In genomic region chr9:128007566-128008138, GRCh38 we compare ENCODE assay signal across 1 cellular context.
TF ChIP-seq lines count a peak whose summit lies in the region.

No MANE protein-coding gene starts in this region.

TF ChIP-seq in K562, 482 proteins besides CTCF, POLR2A, EP300 and RAD21 (continued from another document and continues in another):
- TF ChIP-seq, protein P1, sequence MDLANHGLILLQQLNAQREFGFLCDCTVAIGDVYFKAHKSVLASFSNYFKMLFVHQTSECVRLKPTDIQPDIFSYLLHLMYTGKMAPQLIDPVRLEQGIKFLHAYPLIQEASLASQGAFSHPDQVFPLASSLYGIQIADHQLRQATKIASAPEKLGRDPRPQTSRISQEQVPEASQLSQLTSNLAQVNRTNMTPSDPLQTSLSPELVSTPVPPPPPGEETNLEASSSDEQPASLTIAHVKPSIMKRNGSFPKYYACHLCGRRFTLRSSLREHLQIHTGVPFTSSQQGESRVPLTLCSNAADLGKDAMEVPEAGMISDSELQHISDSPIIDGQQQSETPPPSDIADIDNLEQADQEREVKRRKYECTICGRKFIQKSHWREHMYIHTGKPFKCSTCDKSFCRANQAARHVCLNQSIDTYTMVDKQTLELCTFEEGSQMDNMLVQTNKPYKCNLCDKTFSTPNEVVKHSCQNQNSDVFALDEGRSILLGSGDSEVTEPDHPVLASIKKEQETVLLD (IDR thresholded peaks at IDR 0.05), result no peak
- TF ChIP-seq FOXM1 (IDR thresholded peaks at IDR 0.05; ENCODE audit: low read depth) (no peak), FOXM1 (CRISPR knock-in tag; IDR thresholded peaks at IDR 0.05; ENCODE audit: low read depth) (no peak), ZNF232 (CRISPR knock-in tag; IDR thresholded peaks at IDR 0.05) (no peak), MEF2A (IDR thresholded peaks at IDR 0.05; ENCODE audit: control insufficient read depth, low read depth, low read length) (no peak), ZC3H8 (IDR thresholded peaks at IDR 0.05) (no peak), EP400 (IDR thresholded peaks at IDR 0.05) (no peak), PHTF2 (CRISPR knock-in tag; IDR thresholded peaks at IDR 0.05) (no peak), AFF4 (CRISPR knock-in tag; IDR thresholded peaks at IDR 0.05) (no peak), THRAP3 (IDR thresholded peaks at IDR 0.05; ENCODE audit: borderline replicate concordance) (no peak), SP2 (IDR thresholded peaks at IDR 0.05; ENCODE audit: extremely low read depth, low read depth, low read length, poor library complexity, severe bottlenecking) (no peak), ZNF586 (CRISPR knock-in tag; conservative IDR thresholded peaks at IDR 0.05) (no peak), ILF3 (IDR thresholded peaks at IDR 0.05; ENCODE audit: borderline replicate concordance) (no peak), CREBBP (IDR thresholded peaks at IDR 0.05; ENCODE audit: low read depth, low read length) (no peak), NELFE (IDR thresholded peaks at IDR 0.05; ENCODE audit: insufficient read depth, insufficient read length) (no peak), ATF2 (CRISPR knock-in tag; IDR thresholded peaks at IDR 0.05) (no peak), CBX8 (IDR thresholded peaks at IDR 0.05; ENCODE audit: borderline replicate concordance, extremely low read depth, low read depth, low read length, poor library complexity, severe bottlenecking) (no peak), POLR2G (IDR thresholded peaks at IDR 0.05; ENCODE audit: low read depth, low read length) (no peak), KDM2B (CRISPR knock-in tag; IDR thresholded peaks at IDR 0.05) (no peak), MED1 (CRISPR knock-in tag; IDR thresholded peaks at IDR 0.05; ENCODE audit: borderline replicate concordance) (no peak), ZNF431 (CRISPR knock-in tag; IDR thresholded peaks at IDR 0.05) (no peak), FUS (optimal IDR thresholded peaks at IDR 0.05; ENCODE audit: low read depth, low read length) (no peak), PBX2 (CRISPR knock-in tag; IDR thresholded peaks at IDR 0.05; ENCODE audit: low read depth) (no peak), PBX2 (tag; conservative IDR thresholded peaks at IDR 0.05; ENCODE audit: low read depth) (no peak), KLF13 (tag; IDR thresholded peaks at IDR 0.05; ENCODE audit: borderline replicate concordance, low read depth) (no peak), ZNF184 (CRISPR knock-in tag; IDR thresholded peaks at IDR 0.05) (no peak), ZNF124 (CRISPR knock-in tag; IDR thresholded peaks at IDR 0.05) (no peak), IRF2 (CRISPR knock-in tag; IDR thresholded peaks at IDR 0.05) (no peak), GATA2 (CRISPR knock-in tag; IDR thresholded peaks at IDR 0.05) (no peak), ZBTB7A (IDR thresholded peaks at IDR 0.05; ENCODE audit: borderline replicate concordance, control insufficient read depth, low read depth, low read length) (peak; percentile 51; the same call in 1 of the 2 replicates), PPARD (CRISPR knock-in tag; IDR thresholded peaks at IDR 0.05) (no peak), ZNF384 (IDR thresholded peaks at IDR 0.05; ENCODE audit: low read depth, low read length) (no peak), ZNF583 (CRISPR knock-in tag; IDR thresholded peaks at IDR 0.05) (no peak), ZNF197 (CRISPR knock-in tag; IDR thresholded peaks at IDR 0.05; ENCODE audit: low read depth) (no peak), FOXA1 (IDR thresholded peaks at IDR 0.05; ENCODE audit: borderline replicate concordance) (no peak), DPF2 (IDR thresholded peaks at IDR 0.05) (peak; percentile 68), ZNF764 (CRISPR knock-in tag; IDR thresholded peaks at IDR 0.05; ENCODE audit: low read depth) (no peak), SMAD4 (CRISPR knock-in tag; conservative IDR thresholded peaks at IDR 0.05) (0 out of 2 replicates have a peak, but pooled peaks have one; percentile 45), NKRF (IDR thresholded peaks at IDR 0.05; ENCODE audit: borderline replicate concordance) (no peak), HDAC3 (IDR thresholded peaks at IDR 0.05; ENCODE audit: borderline replicate concordance, partially characterized antibody) (no peak), RBFOX2 (IDR thresholded peaks at IDR 0.05; ENCODE audit: low read depth, low read length) (no peak)
- TF ChIP-seq, protein P2, sequence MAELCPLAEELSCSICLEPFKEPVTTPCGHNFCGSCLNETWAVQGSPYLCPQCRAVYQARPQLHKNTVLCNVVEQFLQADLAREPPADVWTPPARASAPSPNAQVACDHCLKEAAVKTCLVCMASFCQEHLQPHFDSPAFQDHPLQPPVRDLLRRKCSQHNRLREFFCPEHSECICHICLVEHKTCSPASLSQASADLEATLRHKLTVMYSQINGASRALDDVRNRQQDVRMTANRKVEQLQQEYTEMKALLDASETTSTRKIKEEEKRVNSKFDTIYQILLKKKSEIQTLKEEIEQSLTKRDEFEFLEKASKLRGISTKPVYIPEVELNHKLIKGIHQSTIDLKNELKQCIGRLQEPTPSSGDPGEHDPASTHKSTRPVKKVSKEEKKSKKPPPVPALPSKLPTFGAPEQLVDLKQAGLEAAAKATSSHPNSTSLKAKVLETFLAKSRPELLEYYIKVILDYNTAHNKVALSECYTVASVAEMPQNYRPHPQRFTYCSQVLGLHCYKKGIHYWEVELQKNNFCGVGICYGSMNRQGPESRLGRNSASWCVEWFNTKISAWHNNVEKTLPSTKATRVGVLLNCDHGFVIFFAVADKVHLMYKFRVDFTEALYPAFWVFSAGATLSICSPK (IDR thresholded peaks at IDR 0.05; ENCODE audit: borderline replicate concordance), result no peak
- TF ChIP-seq, protein P3, sequence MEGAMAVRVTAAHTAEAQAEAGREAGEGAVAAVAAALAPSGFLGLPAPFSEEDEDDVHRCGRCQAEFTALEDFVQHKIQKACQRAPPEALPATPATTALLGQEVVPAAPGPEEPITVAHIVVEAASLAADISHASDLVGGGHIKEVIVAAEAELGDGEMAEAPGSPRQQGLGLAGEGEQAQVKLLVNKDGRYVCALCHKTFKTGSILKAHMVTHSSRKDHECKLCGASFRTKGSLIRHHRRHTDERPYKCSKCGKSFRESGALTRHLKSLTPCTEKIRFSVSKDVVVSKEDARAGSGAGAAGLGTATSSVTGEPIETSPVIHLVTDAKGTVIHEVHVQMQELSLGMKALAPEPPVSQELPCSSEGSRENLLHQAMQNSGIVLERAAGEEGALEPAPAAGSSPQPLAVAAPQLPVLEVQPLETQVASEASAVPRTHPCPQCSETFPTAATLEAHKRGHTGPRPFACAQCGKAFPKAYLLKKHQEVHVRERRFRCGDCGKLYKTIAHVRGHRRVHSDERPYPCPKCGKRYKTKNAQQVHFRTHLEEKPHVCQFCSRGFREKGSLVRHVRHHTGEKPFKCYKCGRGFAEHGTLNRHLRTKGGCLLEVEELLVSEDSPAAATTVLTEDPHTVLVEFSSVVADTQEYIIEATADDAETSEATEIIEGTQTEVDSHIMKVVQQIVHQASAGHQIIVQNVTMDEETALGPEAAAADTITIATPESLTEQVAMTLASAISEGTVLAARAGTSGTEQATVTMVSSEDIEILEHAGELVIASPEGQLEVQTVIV (CRISPR knock-in tag; IDR thresholded peaks at IDR 0.05; ENCODE audit: borderline replicate concordance), result no peak
- TF ChIP-seq, protein P4, sequence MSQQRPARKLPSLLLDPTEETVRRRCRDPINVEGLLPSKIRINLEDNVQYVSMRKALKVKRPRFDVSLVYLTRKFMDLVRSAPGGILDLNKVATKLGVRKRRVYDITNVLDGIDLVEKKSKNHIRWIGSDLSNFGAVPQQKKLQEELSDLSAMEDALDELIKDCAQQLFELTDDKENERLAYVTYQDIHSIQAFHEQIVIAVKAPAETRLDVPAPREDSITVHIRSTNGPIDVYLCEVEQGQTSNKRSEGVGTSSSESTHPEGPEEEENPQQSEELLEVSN (IDR thresholded peaks at IDR 0.05; ENCODE audit: borderline replicate concordance in 1 of 2, extremely low read depth in 1 of 2, insufficient read depth in 1 of 2, insufficient read length in 1 of 2, low read depth in 1 of 2, low read length in 1 of 2, poor library complexity in 1 of 2, severe bottlenecking in 1 of 2), result no peak
